Comparison of ENCODE assay signal across 17 cellular contexts in genomic region chr2:133581027-133581760, GRCh38. TPM values are rescaled to one million over a fixed set of nuclear protein-coding genes. Genes with fewer than 3 reads are reported as not detected.
DNase-seq lines count a peak whose midpoint lies in the region; ATAC-seq, FAIRE-seq and TF ChIP-seq lines count a peak whose summit lies in the region.
"Had no signal": no experiment of that assay in that cellular context is flagged by ENCODE, and none has a peak within 500 bp of the region (broad histone marks: within the 10 kb centered on the region; RNA-seq: fewer than 3 reads in every experiment).

No MANE protein-coding gene starts in this region.

- ATAC-seq in esophagus mucosa (peak; percentile 4), pancreas (peak; percentile 58 to 89 (median 62)), psoas muscle (no peak), GM19452 (IDR thresholded peaks at IDR 0.05; ENCODE audit: unreplicated experiment) (no peak)
- ATAC-seq: activated CD4-positive, CD25-positive, alpha-beta regulatory T cell treated with anti-CD3 and anti-CD28 coated beads, Interleukin-2, amount 50 U/mL, for 24 hours had no signal

- POLR2A ChIA-PET in RWPE1 (lab: Yijun Ruan, JAX; ENCODE audit: low non-redundant PET) = no interaction called here

- no peak overlapping the region for H3K4me3 ChIP-seq in pancreas
- no peak overlapping the region for H3K4me3 ChIP-seq in psoas muscle
- H3K4me3 ChIP-seq: cardiac muscle cell, PC-9 had no signal

- FAIRE-seq in pancreas (lab: Jason Lieb, UNC) = no peak
- FAIRE-seq: A204.1 had no signal

- DNase-seq in NCI-H510A treated with DMSO at 0.1 percent for 48 hours (lab: John Stamatoyannopoulos, UW) (peak; percentile 16), NCI-H510A (lab: John Stamatoyannopoulos, UW) (no peak), RWPE1 (ENCODE audit: low spot score) (no peak), pancreas (peak in 3 of 6 donors; percentile 37 to 59 (median 46)), psoas muscle (no peak), medulla oblongata (ENCODE audit: extremely low spot score) (no peak)
- DNase-seq: activated naive CD4-positive, alpha-beta T cell treated with anti-CD3 and anti-CD28 coated beads, Interleukin-2, amount 10 ng/mL, durations not matched to agents 7 days and 5 days; Caco-2; NCI-H187; substantia nigra had no signal

- H3K27me3 ChIP-seq in pancreas (no peaks in the 10 kb centered on the region), psoas muscle (ENCODE audit: insufficient read depth in 3 of 3, low read length in 2 of 3) (no peaks in the 10 kb centered on the region)
- H3K27me3 ChIP-seq: cardiac muscle cell had no signal

- peak overlapping the region; percentile 79 for H3K27ac ChIP-seq in RWPE1
- H3K27ac ChIP-seq in pancreas = no peak overlapping the region
- no peak overlapping the region for H3K27ac ChIP-seq in psoas muscle
- H3K27ac ChIP-seq: cardiac muscle cell, PC-9 had no signal

- H3K4me1 ChIP-seq in pancreas (peaks cover 0 to 4% (median 3%) of the 10 kb centered on the region in 3 donors), psoas muscle (no peaks in the 10 kb centered on the region)

- 44 to 58% methylated on average over 1 of the region's 1 CpG for WGBS in pancreas, 2 donors
- WGBS in psoas muscle, 3 donors = 25 to 33% (median 30%) methylated on average over 1 of the region's 1 CpG

- H3K9me3 ChIP-seq in pancreas (no peaks in the 10 kb centered on the region), psoas muscle (no peaks in the 10 kb centered on the region)
- H3K9me3 ChIP-seq: Caco-2 had no signal

- H3K36me3 ChIP-seq in pancreas = no peaks in the 10 kb centered on the region
- H3K36me3 ChIP-seq in psoas muscle (ENCODE audit: insufficient read depth in 1 of 2, low read depth in 1 of 2) = no peaks in the 10 kb centered on the region
- H3K36me3 ChIP-seq: cardiac muscle cell had no signal

- CTCF ChIA-PET in RWPE1 (lab: Yijun Ruan, JAX) = interaction anchor here (0.6 kb wide), 1 partner anchor 105 kb away, joined by 3 read pairs; no protein-coding TSS in a partner anchor

- TF ChIP-seq CTCF in RWPE1 (conservative IDR thresholded peaks at IDR 0.05; ENCODE audit: low read depth) = no peak
- TF ChIP-seq CTCF in pancreas (IDR thresholded peaks at IDR 0.05) = peak in 1 of 4 donors; percentile 10
- TF ChIP-seq CTCF in psoas muscle (IDR thresholded peaks at IDR 0.05) = no peak

- intact Hi-C loops in pancreas (cut with DNase I) (no loop called here), psoas muscle (cut with DNase I) (no loop called here)

RNA-seq across cellular contexts. Expression of gene NCKAP5, which starts 12.9 kb away (rescaled TPM):
- total RNA-seq in esophagus mucosa (8.9 TPM), pancreas (1 to 10 TPM in 3 of 6 donors, under 1 TPM in 3; 0.28 to 1.5 (median 0.73) TPM), psoas muscle (1 to 10 TPM in 1 of 4 donors, under 1 TPM in 3; 0.15 to 1.2 (median 0.55) TPM)
- polyA plus RNA-seq in pancreas (under 1 TPM; 0.23 to 0.53 TPM), psoas muscle (under 1 TPM; 0.03 to 0.22 (median 0.05) TPM)
- total RNA-seq: PC-9; T-helper 1 cell treated with Interleukin-12 subunit alpha and Interleukin-12 subunit beta and Interleukin-4 antibody, amounts not matched to agents 30 ng/mL and 1 ng/mL, for 36 hours had no signal

Comparison
In these comparisons a context has a peak if more than half of its experiments do, and no peak if none do; other contexts are left out.
1. ATAC-seq: peak in esophagus mucosa (single experiment) and pancreas (4 of 4); none in psoas muscle (0 of 4) and GM19452 (single experiment).